8 cellular contexts compared by ENCODE assay signal in the genomic region with DNA sequence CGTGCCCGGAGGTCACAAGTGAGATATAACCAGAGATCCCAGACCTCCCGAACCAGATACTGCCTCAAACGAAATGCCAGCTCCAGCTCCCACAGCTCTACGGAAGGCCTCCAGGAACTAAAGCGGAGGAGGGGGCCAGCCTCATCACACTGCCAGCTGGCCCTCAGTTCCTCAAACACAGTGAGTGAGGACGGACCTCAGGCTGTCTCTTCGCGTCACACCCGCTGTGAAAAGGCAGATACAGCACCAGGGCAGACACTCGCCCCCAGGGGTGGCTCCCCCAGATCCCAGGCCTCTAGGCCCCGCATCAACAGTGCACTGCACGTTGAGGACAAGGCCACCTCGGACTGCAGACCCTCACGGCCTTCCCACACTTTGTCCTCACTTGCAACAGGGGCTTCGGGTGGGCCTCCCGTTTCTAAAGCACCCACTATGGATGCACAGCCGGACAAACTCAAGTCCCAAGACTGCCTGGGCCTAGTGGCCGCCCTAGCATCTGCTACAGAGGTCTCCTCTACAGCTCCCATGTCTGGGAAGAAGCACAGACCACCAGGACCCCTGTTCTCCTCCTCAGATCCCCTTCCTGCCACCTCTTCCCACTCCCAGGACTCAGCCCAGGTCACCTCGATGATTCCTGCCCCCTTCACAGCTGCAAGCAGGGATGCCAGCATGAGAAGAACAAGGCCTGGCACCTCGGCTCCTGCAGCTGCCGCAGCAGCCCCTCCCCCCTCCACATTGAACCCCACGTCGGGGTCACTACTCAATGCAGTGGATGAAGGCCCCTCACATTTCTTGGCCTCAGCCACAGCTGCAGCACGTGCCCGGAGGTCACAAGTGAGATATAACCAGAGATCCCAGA.
DNase-seq lines count a peak whose midpoint lies in the region; ATAC-seq and TF ChIP-seq lines count a peak whose summit lies in the region.
"Not testable (repeated sequence)": the region's sequence is repeated elsewhere in the genome, so short reads cannot be mapped to it uniquely, and the experiment has no call there.

No MANE protein-coding gene starts in this region.

- ATAC-seq in stimulated activated memory B cell treated with anti-CD40 and anti-IgM and Interleukin-4, amounts not matched to agents 10 μg/mL and 1 μg/mL and 100 μg/mL, for 72 hours: not testable (repeated sequence)

- POLR2A ChIA-PET in HEK293 (lab: Yijun Ruan, JAX): not testable (repeated sequence)

- not testable (repeated sequence) for H3K27me3 ChIP-seq in BLaER1; WERI-Rb-1 (ENCODE audit: insufficient read depth, low read depth, severe bottlenecking); ascending aorta; esophagus muscularis mucosa

- intact Hi-C loops in ascending aorta (cut with DNase I); esophagus muscularis mucosa (cut with DNase I): not testable (repeated sequence)

- peaks cover 58% of the 10 kb centered on the region for H3K36me3 ChIP-seq in BLaER1
- H3K36me3 ChIP-seq in HEK293 (ENCODE audit: control insufficient read depth in 2 of 2, insufficient read depth in 1 of 2, low read length in 2 of 2); WERI-Rb-1: not testable (repeated sequence)
- peaks cover 0 to 24% of the 10 kb centered on the region in 2 donors for H3K36me3 ChIP-seq in ascending aorta
- peaks cover 13 to 42% (median 18%) of the 10 kb centered on the region in 4 donors for H3K36me3 ChIP-seq in esophagus muscularis mucosa

- peak overlapping the region; percentile 90 for H3K27ac Mint-ChIP-seq in nephron progenitor cell
- H3K27ac Mint-ChIP-seq in stimulated activated memory B cell treated with anti-CD40 and anti-IgM and Interleukin-4, amounts not matched to agents 10 μg/mL and 1 μg/mL and 100 μg/mL, for 72 hours: peak overlapping the region; percentile 1

- not testable (repeated sequence) for H3K27me3 Mint-ChIP-seq in nephron progenitor cell (ENCODE audit: low read depth, poor library complexity); stimulated activated memory B cell treated with anti-CD40 and anti-IgM and Interleukin-4, amounts not matched to agents 10 μg/mL and 1 μg/mL and 100 μg/mL, for 72 hours

- H3K27ac ChIP-seq in BLaER1 (peak overlapping the region; percentile 28; the same call in 1 of the 2 replicates), WERI-Rb-1 (peak overlapping the region; percentile 8)
- H3K27ac ChIP-seq in HEK293 (ENCODE audit: extremely low read depth, low read depth, low read length); ascending aorta; esophagus muscularis mucosa (replicated peaks in 1 of 4): not testable (repeated sequence)

- not testable (repeated sequence) for H3K4me3 ChIP-seq in BLaER1; HEK293 (ENCODE audit: low read depth, low read length); WERI-Rb-1 (ENCODE audit: low read depth, low read length); ascending aorta; esophagus muscularis mucosa

- H3K9ac ChIP-seq in BLaER1: 0 out of 2 replicates have a peak overlapping the region, but pooled peaks have one; percentile 9

- not testable (repeated sequence) for H3K9me3 ChIP-seq in BLaER1; HEK293 (ENCODE audit: control insufficient read depth, insufficient read depth, low read depth, low read length); WERI-Rb-1 (ENCODE audit: severe bottlenecking); ascending aorta; esophagus muscularis mucosa

- DNase-seq in WERI-Rb-1: peak; percentile 82
- DNase-seq in ascending aorta (ENCODE audit: low spot score in 2 of 2): peak; percentile 18 to 75
- peak; percentile 92 for DNase-seq in esophagus muscularis mucosa (ENCODE audit: extremely low spot score)
- DNase-seq in iris pigment epithelial cell (ENCODE audit: low read depth): peak; percentile 11
- DNase-seq in nephron progenitor cell: peak; percentile 43

- H3K9me3 Mint-ChIP-seq in nephron progenitor cell: peaks cover 12% of the 10 kb centered on the region
- H3K9me3 Mint-ChIP-seq in stimulated activated memory B cell treated with anti-CD40 and anti-IgM and Interleukin-4, amounts not matched to agents 10 μg/mL and 1 μg/mL and 100 μg/mL, for 72 hours: not testable (repeated sequence)

- peaks cover 25% of the 10 kb centered on the region for H4K20me1 ChIP-seq in BLaER1

- not testable (repeated sequence) for TF ChIP-seq EP300 in esophagus muscularis mucosa (IDR thresholded peaks at IDR 0.05)

- CTCF ChIA-PET in HEK293 (lab: Yijun Ruan, JAX): not testable (repeated sequence)

- 88% methylated on average over 26 of the region's 26 CpGs for WGBS in esophagus muscularis mucosa

- H3K36me3 Mint-ChIP-seq in nephron progenitor cell (ENCODE audit: low read depth): peaks cover 64% of the 10 kb centered on the region
- peaks cover 53% of the 10 kb centered on the region for H3K36me3 Mint-ChIP-seq in stimulated activated memory B cell treated with anti-CD40 and anti-IgM and Interleukin-4, amounts not matched to agents 10 μg/mL and 1 μg/mL and 100 μg/mL, for 72 hours

- H3K4me1 ChIP-seq in BLaER1; HEK293 (ENCODE audit: control insufficient read depth, insufficient read depth, low read length); ascending aorta; esophagus muscularis mucosa: not testable (repeated sequence)

- H3K4me2 ChIP-seq in BLaER1: not testable (repeated sequence)

- H3K4me1 Mint-ChIP-seq in nephron progenitor cell: peaks cover 33% of the 10 kb centered on the region
- H3K4me1 Mint-ChIP-seq in stimulated activated memory B cell treated with anti-CD40 and anti-IgM and Interleukin-4, amounts not matched to agents 10 μg/mL and 1 μg/mL and 100 μg/mL, for 72 hours: not testable (repeated sequence)

- H3K4me3 Mint-ChIP-seq in nephron progenitor cell: peak overlapping the region; percentile 25
- H3K4me3 Mint-ChIP-seq in stimulated activated memory B cell treated with anti-CD40 and anti-IgM and Interleukin-4, amounts not matched to agents 10 μg/mL and 1 μg/mL and 100 μg/mL, for 72 hours: not testable (repeated sequence)

- not testable (repeated sequence) for TF ChIP-seq CTCF in HEK293 (tag by site-specific recombination; IDR thresholded peaks at IDR 0.05); WERI-Rb-1 (IDR thresholded peaks at IDR 0.05; ENCODE audit: low read depth, low read length); ascending aorta (IDR thresholded peaks at IDR 0.05); esophagus muscularis mucosa (IDR thresholded peaks at IDR 0.05); nephron progenitor cell (IDR thresholded peaks at IDR 0.05)

- not testable (repeated sequence) for TF ChIP-seq POLR2A in esophagus muscularis mucosa (IDR thresholded peaks at IDR 0.05; ENCODE audit: low read depth)

TF ChIP-seq in HEK293, 187 proteins besides CTCF, POLR2A, EP300 and RAD21:
- TF ChIP-seq ZNF621 (tag by site-specific recombination; IDR thresholded peaks at IDR 0.05): 0 out of 2 replicates have a peak, but pooled peaks have one; percentile 17
- TF ChIP-seq, protein P1, sequence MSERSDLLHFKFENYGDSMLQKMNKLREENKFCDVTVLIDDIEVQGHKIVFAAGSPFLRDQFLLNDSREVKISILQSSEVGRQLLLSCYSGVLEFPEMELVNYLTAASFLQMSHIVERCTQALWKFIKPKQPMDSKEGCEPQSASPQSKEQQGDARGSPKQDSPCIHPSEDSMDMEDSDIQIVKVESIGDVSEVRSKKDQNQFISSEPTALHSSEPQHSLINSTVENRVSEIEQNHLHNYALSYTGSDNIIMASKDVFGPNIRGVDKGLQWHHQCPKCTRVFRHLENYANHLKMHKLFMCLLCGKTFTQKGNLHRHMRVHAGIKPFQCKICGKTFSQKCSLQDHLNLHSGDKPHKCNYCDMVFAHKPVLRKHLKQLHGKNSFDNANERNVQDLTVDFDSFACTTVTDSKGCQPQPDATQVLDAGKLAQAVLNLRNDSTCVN (tag by site-specific recombination; optimal IDR thresholded peaks at IDR 0.05): peak; percentile 21
- TF ChIP-seq ZNF416 (tag by site-specific recombination; IDR thresholded peaks at IDR 0.05): 0 out of 2 replicates have a peak, but pooled peaks have one; percentile 41
- TF ChIP-seq ZNF175 (tag by site-specific recombination; IDR thresholded peaks at IDR 0.05): 0 out of 2 replicates have a peak, but pooled peaks have one; percentile 49
- TF ChIP-seq GLIS2 (tag by site-specific recombination; IDR thresholded peaks at IDR 0.05): peak; percentile 48
- TF ChIP-seq ZNF514 (tag by site-specific recombination; IDR thresholded peaks at IDR 0.05): peak; percentile 47; the same call in 1 of the 2 replicates
- TF ChIP-seq ZNF248 (tag by site-specific recombination; IDR thresholded peaks at IDR 0.05): 0 out of 2 replicates have a peak, but pooled peaks have one; percentile 11
- 0 out of 2 replicates have a peak, but pooled peaks have one; percentile 14 for TF ChIP-seq ZNF140 (tag by site-specific recombination; IDR thresholded peaks at IDR 0.05)
TF ChIP-seq in HEK293: peak in this region for 8; not testable (repeated sequence) for 179.

Comparison
In these comparisons a context has a peak if more than half of its experiments do, and no peak if none do; other contexts are left out.
1. DNase-seq: peak in every context shown above with its lines; median percentile 92 in esophagus muscularis mucosa; 82 in WERI-Rb-1; 46 in ascending aorta; 43 in nephron progenitor cell; 11 in iris pigment epithelial cell.